ENCODE assay signal across 9 cellular contexts in the genomic region with DNA sequence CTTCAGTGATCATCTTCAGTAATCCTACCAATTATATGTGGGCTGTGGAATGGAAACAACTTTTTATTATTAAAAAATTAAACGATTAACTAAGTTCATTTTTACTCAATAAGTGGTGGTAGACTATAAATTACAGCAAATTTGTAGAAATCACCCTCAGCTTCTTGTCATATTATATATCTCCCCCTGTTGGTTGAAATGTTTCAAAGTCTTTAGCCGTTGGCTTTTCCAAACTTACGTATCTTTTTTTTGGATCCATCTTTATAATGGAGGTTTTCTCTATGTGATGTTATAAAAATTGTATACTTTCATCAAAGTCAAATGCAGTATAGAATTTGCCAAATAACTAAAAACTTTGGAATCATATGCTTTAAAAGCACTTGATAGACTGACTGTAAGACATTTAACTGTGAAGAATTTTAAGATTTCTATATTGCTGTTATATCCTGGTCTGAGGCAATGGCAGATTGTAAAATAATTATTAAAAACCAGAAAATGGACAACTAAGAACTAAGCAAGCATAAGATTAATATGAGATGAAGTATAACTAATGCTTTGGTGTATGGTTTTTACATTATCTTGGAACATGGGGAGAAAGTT. TPM values are rescaled to one million over a fixed set of nuclear protein-coding genes. Genes with fewer than 3 reads are reported as not detected.
DNase-seq lines count a peak whose midpoint lies in the region; ATAC-seq and TF ChIP-seq lines count a peak whose summit lies in the region.
"Had no signal": no experiment of that assay in that cellular context is flagged by ENCODE, and none has a peak within 500 bp of the region (broad histone marks: within the 10 kb centered on the region; RNA-seq: fewer than 3 reads in every experiment).

No MANE protein-coding gene starts in this region.

- no peak overlapping the region for H3K27ac ChIP-seq in neural progenitor cell
- H3K27ac ChIP-seq: neutrophil had no signal

- H3K9me3 Mint-ChIP-seq in chondrocyte (ENCODE audit: low read depth) (no peaks in the 10 kb centered on the region), neural progenitor cell (no peaks in the 10 kb centered on the region)

- H3K36me3 Mint-ChIP-seq in chondrocyte (ENCODE audit: low read depth) (peaks cover 15% of the 10 kb centered on the region), neural progenitor cell (peaks cover 10% of the 10 kb centered on the region)

- H3F3A ChIP-seq in neural progenitor cell (ENCODE audit: low read depth), result no peaks in the 10 kb centered on the region

- no peaks in the 10 kb centered on the region for H3K79me2 ChIP-seq in neural progenitor cell (ENCODE audit: low read depth)

- no peak overlapping the region for H3K4me3 ChIP-seq in neural progenitor cell

- peak; percentile 89 for TF ChIP-seq CTCF in chondrocyte (IDR thresholded peaks at IDR 0.05)
- peak; percentile 59 for TF ChIP-seq CTCF in neural progenitor cell (IDR thresholded peaks at IDR 0.05)

- no peaks in the 10 kb centered on the region for H3K36me3 ChIP-seq in neural progenitor cell

- no peak overlapping the region for H2AFZ ChIP-seq in neural progenitor cell (replicated peaks)

- H3K27me3 Mint-ChIP-seq in chondrocyte (ENCODE audit: low read depth) (no peaks in the 10 kb centered on the region), neural progenitor cell (ENCODE audit: insufficient read depth, low read depth) (no peaks in the 10 kb centered on the region)

- no peaks in the 10 kb centered on the region for H4K20me1 ChIP-seq in neural progenitor cell (ENCODE audit: low read depth)

- no peaks in the 10 kb centered on the region for H3K9me3 ChIP-seq in neural progenitor cell (ENCODE audit: low read depth)
- H3K9me3 ChIP-seq: neutrophil had no signal

- no peak overlapping the region for H3K9ac ChIP-seq in neural progenitor cell

- peak; percentile 20 for DNase-seq in DMS53 treated with DMSO at 0.1 percent for 48 hours (lab: John Stamatoyannopoulos, UW; ENCODE audit: unreplicated experiment)
- DNase-seq in NCI-H1105 (lab: John Stamatoyannopoulos, UW), result peak; percentile 5
- DNase-seq in chondrocyte (ENCODE audit: low spot score), result no peak
- peak; percentile 28 for DNase-seq in neural progenitor cell (ENCODE audit: low spot score)
- DNase-seq in germinal center (ENCODE audit: low spot score), result no peak
- DNase-seq in stimulated activated CD4-positive, alpha-beta T cell treated with anti-CD3 and anti-CD28 coated beads, Interleukin-4, amount 100 ng/mL, for 1 hour, result no peak
- no peak for DNase-seq in cerebellum (ENCODE audit: low spot score)

- H3K27ac Mint-ChIP-seq in chondrocyte (ENCODE audit: unreplicated experiment) (no peak overlapping the region), neural progenitor cell (no peak overlapping the region)

- no peak overlapping the region for H3K4me2 ChIP-seq in neural progenitor cell

- H3K4me1 ChIP-seq in neural progenitor cell, result no peaks in the 10 kb centered on the region

- no peak for ATAC-seq in GM18868 (IDR thresholded peaks at IDR 0.05; ENCODE audit: unreplicated experiment)

- H3K4me1 Mint-ChIP-seq in chondrocyte (ENCODE audit: low read depth) (no peaks in the 10 kb centered on the region), neural progenitor cell (no peaks in the 10 kb centered on the region)

- no peaks in the 10 kb centered on the region for H3K27me3 ChIP-seq in neural progenitor cell
- H3K27me3 ChIP-seq: neutrophil had no signal

- H3K4me3 Mint-ChIP-seq in chondrocyte (ENCODE audit: unreplicated experiment), result no peak overlapping the region
- H3K4me3 Mint-ChIP-seq in neural progenitor cell, result no peak overlapping the region

RNA-seq across cellular contexts. Expression of gene ATP11B, which starts 44.7 kb away (rescaled TPM):
- total RNA-seq in chondrocyte, result 71.7 to 73.2 TPM (median 71.9 TPM) in 3 replicates
- total RNA-seq in neural progenitor cell (ENCODE audit: low replicate concordance), result 39.0 and 59.0 TPM in 2 replicates
- 79.5 TPM for total RNA-seq in cerebellum

Comparison
In these comparisons a context has a peak if more than half of its experiments do, and no peak if none do; other contexts are left out.
1. DNase-seq: peak in DMS53 treated with DMSO at 0.1 percent for 48 hours (single experiment), NCI-H1105 (single experiment) and neural progenitor cell (single experiment); none in chondrocyte (single experiment), germinal center (single experiment), stimulated activated CD4-positive, alpha-beta T cell treated with anti-CD3 and anti-CD28 coated beads, Interleukin-4, amount 100 ng/mL, for 1 hour (single experiment) and cerebellum (single experiment).